Comparison of ENCODE assay signal across 8 cellular contexts in the genomic region with DNA sequence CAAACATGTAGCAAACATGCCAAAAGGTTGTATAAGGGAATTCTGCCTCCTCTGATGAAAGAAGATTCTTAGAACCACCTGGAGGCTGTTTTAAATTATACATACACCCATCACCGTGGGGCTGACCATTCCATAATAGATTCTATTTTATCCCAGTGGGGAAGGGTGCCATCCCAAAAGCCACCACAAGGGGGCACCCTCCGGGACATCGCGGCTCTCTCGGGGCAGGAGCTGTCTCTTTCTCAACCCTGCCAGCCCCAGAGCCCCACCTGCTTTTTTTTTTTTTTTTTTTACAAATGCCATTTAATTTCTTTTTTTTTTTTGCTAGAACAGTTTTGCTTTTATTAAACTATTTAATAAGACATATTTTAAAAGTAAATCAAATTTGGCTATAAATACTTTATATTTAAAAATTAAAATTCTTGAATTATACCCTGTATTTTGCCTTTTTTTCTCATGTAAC. TPM values are rescaled to one million over a fixed set of nuclear protein-coding genes. Genes with fewer than 3 reads are reported as not detected.
A peak's percentile ranks its signal among the peaks of the same experiment; 100 is the strongest.
DNase-seq lines count a peak whose midpoint lies in the region; ATAC-seq and TF ChIP-seq lines count a peak whose summit lies in the region.

No MANE protein-coding gene starts in this region.

- ATAC-seq in HG02623 (IDR thresholded peaks at IDR 0.05; ENCODE audit: unreplicated experiment): peak; percentile 55
- ATAC-seq in memory B cell (ENCODE audit: low read depth): peak; percentile 63
- no peak for ATAC-seq in GM21717 (IDR thresholded peaks at IDR 0.05; ENCODE audit: unreplicated experiment)

- no peak overlapping the region for H3K4me3 ChIP-seq in dorsolateral prefrontal cortex

- no peaks in the 10 kb centered on the region for H3K36me3 Mint-ChIP-seq in memory B cell

- H3K9me3 Mint-ChIP-seq in memory B cell: no peaks in the 10 kb centered on the region

- peaks cover 2% of the 10 kb centered on the region for H3K27me3 Mint-ChIP-seq in memory B cell

- H3K4me3 Mint-ChIP-seq in memory B cell: no peak overlapping the region

- H3K27ac ChIP-seq in dorsolateral prefrontal cortex: no peak overlapping the region

- DNase-seq in ELF-1 (ENCODE audit: low read depth, low spot score) (peak; percentile 74), NCI-H460 (ENCODE audit: extremely low read depth, low read depth) (peak; percentile 38), dorsolateral prefrontal cortex (peak in 8 of 10 donors; percentile 57 to 86 (median 82)), memory B cell (ENCODE audit: low spot score in 2 of 2) (peak; percentile 74 to 84)
- DNase-seq in activated CD4-positive, alpha-beta T cell treated with anti-CD3 and anti-CD28 coated beads, Interleukin-2, amount 50 U/mL, for 24 hours (ENCODE audit: low read depth in 1 of 2, low spot score in 1 of 2): peak; percentile 57 to 64
- DNase-seq in stimulated activated CD8-positive, alpha-beta memory T cell treated with anti-CD3 and anti-CD28 coated beads, Interleukin-4, amount 100 ng/mL, for 4 hours (ENCODE audit: low read depth in 2 of 2, low spot score in 1 of 2): peak; percentile 40 to 66

- TF ChIP-seq CTCF in dorsolateral prefrontal cortex (IDR thresholded peaks at IDR 0.05 in 54 of 56, conservative IDR thresholded peaks at IDR 0.05 in 2 of 56; ENCODE audit: low read depth in 1 of 56, partially characterized antibody in 56 of 56): peak; percentile 85 to 98 (median 94)

- H3K27me3 ChIP-seq in dorsolateral prefrontal cortex: no peaks in the 10 kb centered on the region

- peaks cover 9% of the 10 kb centered on the region for H3K4me1 Mint-ChIP-seq in memory B cell

- no peak overlapping the region for H3K27ac Mint-ChIP-seq in memory B cell

- intact Hi-C loops in dorsolateral prefrontal cortex (cut with DNase I): loop anchor here in 1 of 2 donors (10.0 kb wide), 1 partner anchor 92 kb away; a partner anchor contains a TSS

RNA-seq across cellular contexts. Expression of a gene that starts 8.6 kb away (rescaled TPM):
- 27.0 TPM in 2 replicates for total RNA-seq in NCI-H460 (2014; rRNA removed; shearing (Covaris generic))
- polyA plus RNA-seq in NCI-H460 (2014; cell fraction: nucleus; rRNA removed): 60.5 and 101 TPM in 2 replicates
- 100 to 1,000 TPM in 2 of 120 experiments, 10 to 100 TPM in 118; 29.6 to 121 (median 68.1) TPM for total RNA-seq in dorsolateral prefrontal cortex
